Comparison of ENCODE assay signal across 9 cellular contexts in genomic region chr12:92078167-92079053, GRCh38.
A peak's percentile ranks its signal among the peaks of the same experiment; 100 is the strongest.
DNase-seq lines count a peak whose midpoint lies in the region; ATAC-seq and TF ChIP-seq lines count a peak whose summit lies in the region.
"Had no signal": no experiment of that assay in that cellular context is flagged by ENCODE, and none has a peak within 500 bp of the region (broad histone marks: within the 10 kb centered on the region; RNA-seq: fewer than 3 reads in every experiment).

No MANE protein-coding gene starts in this region.

- DNase-seq in HFF-Myc (ENCODE audit: extremely low read depth, low read depth) (peak; percentile 90), amniotic epithelial cell (ENCODE audit: low read depth) (peak; percentile 89), left colon (no peak), NCI-H524 treated with DMSO at 0.1 percent for 48 hours (lab: John Stamatoyannopoulos, UW) (no peak), NCI-H2107 treated with DMSO at 0.1 percent for 48 hours (lab: John Stamatoyannopoulos, UW; ENCODE audit: unreplicated experiment) (no peak)
- DNase-seq: NCI-H146 had no signal

- intact Hi-C loops in left colon (cut with DNase I, micrococcal nuclease), result no loop called here

- ATAC-seq in left colon, result peak; percentile 88
- ATAC-seq in GM21515 (IDR thresholded peaks at IDR 0.05; ENCODE audit: unreplicated experiment), result no peak
- ATAC-seq in HG03520 (IDR thresholded peaks at IDR 0.05; ENCODE audit: unreplicated experiment), result no peak

- peak overlapping the region; percentile 98 for H3K27ac ChIP-seq in ACC112 (ENCODE audit: low read depth, low read length)

- H3K4me1 ChIP-seq in ACC112 (ENCODE audit: control insufficient read depth, insufficient read depth, low read length, unreplicated experiment), result peaks cover 72% of the 10 kb centered on the region

- H2AFZ ChIP-seq in ACC112 (ENCODE audit: low read length, unreplicated experiment), result no peak overlapping the region

- no peaks in the 10 kb centered on the region for H3K27me3 ChIP-seq in ACC112 (ENCODE audit: insufficient read depth, low read length)

- no peaks in the 10 kb centered on the region for H3K36me3 ChIP-seq in ACC112 (ENCODE audit: insufficient read depth, low read length)

- H3K79me2 ChIP-seq in ACC112 (ENCODE audit: control insufficient read depth, insufficient read depth, low read length, unreplicated experiment), result no peaks in the 10 kb centered on the region

- H3K4me3 ChIP-seq in ACC112 (ENCODE audit: low read depth, low read length), result peak overlapping the region; percentile 17; the same call in 1 of the 2 replicates
- no peak overlapping the region for H3K4me3 ChIP-seq in HFF-Myc (replicated peaks; ENCODE audit: low read depth, low read length)

- no peak for TF ChIP-seq CTCF in HFF-Myc (IDR thresholded peaks at IDR 0.05; ENCODE audit: low read depth, low read length, missing control alignments)

Comparison
In these comparisons a context has a peak if more than half of its experiments do, and no peak if none do; other contexts are left out.
1. DNase-seq: peak in HFF-Myc (single experiment) and amniotic epithelial cell (single experiment); none in left colon (0 of 2), NCI-H524 treated with DMSO at 0.1 percent for 48 hours (single experiment) and NCI-H2107 treated with DMSO at 0.1 percent for 48 hours (single experiment).